ENCODE assay signal across 10 cellular contexts in the genomic region with DNA sequence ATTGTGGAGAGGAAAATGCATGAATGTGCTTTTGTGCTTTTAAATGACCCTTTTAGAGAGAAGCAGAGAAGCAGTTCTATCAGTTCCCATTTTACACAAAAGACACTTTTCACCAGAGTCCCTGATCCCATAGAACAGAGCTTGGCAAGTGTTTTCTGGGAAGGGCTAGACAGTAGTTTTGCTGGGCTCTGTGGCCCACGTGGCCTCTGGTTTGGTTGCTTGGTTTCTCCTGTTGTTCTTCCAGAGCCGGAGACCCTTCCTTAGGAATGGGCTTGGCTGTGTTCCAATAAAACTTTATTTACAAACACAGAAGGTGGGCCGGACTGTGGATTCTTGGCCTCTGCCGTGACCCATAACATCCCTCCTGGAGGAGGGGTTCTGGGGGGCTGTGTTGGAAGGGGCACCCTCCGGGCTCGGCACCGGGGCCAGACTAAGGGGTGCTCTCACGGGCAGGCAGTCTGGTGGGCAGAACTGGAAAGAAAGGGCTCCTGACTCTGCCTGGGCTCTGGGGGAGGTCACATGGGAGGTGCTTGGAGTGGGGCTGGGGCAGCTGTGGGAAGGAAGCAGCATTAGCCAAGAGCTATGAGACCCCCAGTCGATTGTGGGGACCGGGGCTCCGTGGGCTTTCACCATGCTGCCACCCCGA.
DNase-seq lines count a peak whose midpoint lies in the region; ATAC-seq lines count a peak whose summit lies in the region.
"Had no signal": no experiment of that assay in that cellular context is flagged by ENCODE, and none has a peak within 500 bp of the region (broad histone marks: within the 10 kb centered on the region; RNA-seq: fewer than 3 reads in every experiment).

No MANE protein-coding gene starts in this region.

- peaks cover 27% of the 10 kb centered on the region for H3K4me1 Mint-ChIP-seq in T-helper 2 cell treated with Interferon-gamma antibody and Interleukin-4, amounts not matched to agents 5 μg/mL and 100 μg/mL, for 36 hours (ENCODE audit: low read depth)
- peaks cover 43% of the 10 kb centered on the region for H3K4me1 Mint-ChIP-seq in stimulated activated effector memory CD8-positive, alpha-beta T cell treated with anti-CD3 and anti-CD28 coated beads, Interleukin-12 subunit alpha, Interleukin-12 subunit beta, amount 100 ng/mL, for 72 hours

- H3K9me3 Mint-ChIP-seq in T-helper 2 cell treated with Interferon-gamma antibody and Interleukin-4, amounts not matched to agents 5 μg/mL and 100 μg/mL, for 36 hours: peaks cover 9% of the 10 kb centered on the region
- no peaks in the 10 kb centered on the region for H3K9me3 Mint-ChIP-seq in stimulated activated effector memory CD8-positive, alpha-beta T cell treated with anti-CD3 and anti-CD28 coated beads, Interleukin-12 subunit alpha, Interleukin-12 subunit beta, amount 100 ng/mL, for 72 hours
- H3K9me3 Mint-ChIP-seq: activated T-cell treated with anti-CD3 and anti-CD28 coated beads, Interleukin-2, amount 50 U/mL, for 4 hours had no signal

- no peaks in the 10 kb centered on the region for H3K27me3 Mint-ChIP-seq in T-helper 2 cell treated with Interferon-gamma antibody and Interleukin-4, amounts not matched to agents 5 μg/mL and 100 μg/mL, for 36 hours (ENCODE audit: low read depth)

- no peak for ATAC-seq in stimulated activated effector memory CD8-positive, alpha-beta T cell treated with anti-CD3 and anti-CD28 coated beads, Interleukin-12 subunit alpha, Interleukin-12 subunit beta, amount 100 ng/mL, for 72 hours
- ATAC-seq in GM19397 (IDR thresholded peaks at IDR 0.05; ENCODE audit: unreplicated experiment): no peak
- no peak for ATAC-seq in HG02678 (IDR thresholded peaks at IDR 0.05; ENCODE audit: unreplicated experiment)
- ATAC-seq: activated T-cell treated with anti-CD3 and anti-CD28 coated beads, Interleukin-2, amount 50 U/mL, for 4 hours had no signal

- peak overlapping the region; percentile 79 for H3K27ac Mint-ChIP-seq in T-helper 2 cell treated with Interferon-gamma antibody and Interleukin-4, amounts not matched to agents 5 μg/mL and 100 μg/mL, for 36 hours
- H3K27ac Mint-ChIP-seq in stimulated activated effector memory CD8-positive, alpha-beta T cell treated with anti-CD3 and anti-CD28 coated beads, Interleukin-12 subunit alpha, Interleukin-12 subunit beta, amount 100 ng/mL, for 72 hours: peak overlapping the region; percentile 43

- peaks cover 26% of the 10 kb centered on the region for H3K36me3 Mint-ChIP-seq in T-helper 2 cell treated with Interferon-gamma antibody and Interleukin-4, amounts not matched to agents 5 μg/mL and 100 μg/mL, for 36 hours (ENCODE audit: low read depth)
- peaks cover 31% of the 10 kb centered on the region for H3K36me3 Mint-ChIP-seq in stimulated activated effector memory CD8-positive, alpha-beta T cell treated with anti-CD3 and anti-CD28 coated beads, Interleukin-12 subunit alpha, Interleukin-12 subunit beta, amount 100 ng/mL, for 72 hours

- peak overlapping the region; percentile 36 for H3K4me3 Mint-ChIP-seq in T-helper 2 cell treated with Interferon-gamma antibody and Interleukin-4, amounts not matched to agents 5 μg/mL and 100 μg/mL, for 36 hours
- H3K4me3 Mint-ChIP-seq in stimulated activated effector memory CD8-positive, alpha-beta T cell treated with anti-CD3 and anti-CD28 coated beads, Interleukin-12 subunit alpha, Interleukin-12 subunit beta, amount 100 ng/mL, for 72 hours: no peak overlapping the region

- no peak for DNase-seq in T-helper 2 cell treated with Interferon-gamma antibody and Interleukin-4, amounts not matched to agents 5 μg/mL and 100 μg/mL, for 36 hours (ENCODE audit: low spot score)
- DNase-seq in T-helper 2 cell (no peak), NCI-H69 (lab: John Stamatoyannopoulos, UW) (peak; percentile 43), foreskin melanocyte (peak; percentile 16)
- no peak for DNase-seq in stimulated activated effector memory CD8-positive, alpha-beta T cell treated with anti-CD3 and anti-CD28 coated beads, Interleukin-12 subunit alpha, Interleukin-12 subunit beta, amount 100 ng/mL, for 72 hours (ENCODE audit: low spot score in 2 of 2)
- DNase-seq in activated CD4-positive, alpha-beta T cell treated with anti-CD3 and anti-CD28 coated beads for 4 hours: no peak
- DNase-seq: ACHN; activated T-cell treated with anti-CD3 and anti-CD28 coated beads, Interleukin-2, amount 50 U/mL, for 4 hours had no signal

Comparison
In these comparisons a context has a peak if more than half of its experiments do, and no peak if none do; other contexts are left out.
1. DNase-seq: peak in NCI-H69 (single experiment) and foreskin melanocyte (single experiment); none in T-helper 2 cell treated with Interferon-gamma antibody and Interleukin-4, amounts not matched to agents 5 μg/mL and 100 μg/mL, for 36 hours (single experiment), T-helper 2 cell (0 of 5), stimulated activated effector memory CD8-positive, alpha-beta T cell treated with anti-CD3 and anti-CD28 coated beads, Interleukin-12 subunit alpha, Interleukin-12 subunit beta, amount 100 ng/mL, for 72 hours (0 of 2) and activated CD4-positive, alpha-beta T cell treated with anti-CD3 and anti-CD28 coated beads for 4 hours (0 of 2).